Comparison of ENCODE assay signal across 16 cellular contexts in genomic region chr22:31119026-31119717, GRCh38. TPM values are rescaled to one million over a fixed set of nuclear protein-coding genes. Genes with fewer than 3 reads are reported as not detected.
"Had no signal": no experiment of that assay in that cellular context is flagged by ENCODE, and none has a peak within 500 bp of the region (broad histone marks: within the 10 kb centered on the region; RNA-seq: fewer than 3 reads in every experiment).

No MANE protein-coding gene starts in this region.

- DNase-seq: activated CD4-positive, alpha-beta T cell treated with anti-CD3 and anti-CD28 coated beads for 48 hours; activated CD8-positive, alpha-beta memory T cell treated with anti-CD3 and anti-CD28 coated beads for 24 hours; activated naive CD4-positive, alpha-beta T cell treated with anti-CD3 and anti-CD28 coated beads, Interleukin-2, amount 10 ng/mL, durations not matched to agents 7 days and 5 days; activated T-cell treated with anti-CD3 and anti-CD28 coated beads for 4 hours; dermis blood vessel endothelial cell; immature natural killer cell; natural killer cell; occipital lobe; T-helper 9 cell had no signal

- H3K9me3 ChIP-seq: SJSA1, tibial nerve had no signal

- H3K27ac ChIP-seq: SJSA1, tibial nerve had no signal

- H3K27me3 ChIP-seq: SJSA1, tibial nerve had no signal

- ATAC-seq: natural killer cell; stimulated activated memory B cell treated with anti-CD40 and anti-IgM and Interleukin-4, amounts not matched to agents 10 μg/mL and 1 μg/mL and 100 μg/mL, for 72 hours had no signal

- H3K36me3 ChIP-seq: SJSA1, tibial nerve had no signal

- H3K4me3 ChIP-seq: SJSA1, smooth muscle cell, tibial nerve had no signal

RNA-seq across cellular contexts. Expression of gene INPP5J, which starts 3.6 kb away (rescaled TPM):
- total RNA-seq: dermis blood vessel endothelial cell, natural killer cell had no signal
- polyA plus RNA-seq: immature natural killer cell had no signal

RNA-seq across cellular contexts. Expression of gene PLA2G3, which starts 21.1 kb away (rescaled TPM):
- total RNA-seq: activated T-helper 2 cell treated with anti-CD3 and anti-CD28 coated beads, Interferon-gamma antibody, Interleukin-2, Interleukin-4, amounts not matched to agents 10 μg/mL and 5 μg/mL and 100 μg/mL, durations not matched to agents 14 hours and 24 hours and 36 hours; dermis blood vessel endothelial cell; epithelial cell of proximal tubule; lung microvascular endothelial cell; natural killer cell; occipital lobe; SJSA1; tibial nerve had no signal
- polyA plus RNA-seq: immature natural killer cell, smooth muscle cell had no signal
